In the genomic region with DNA sequence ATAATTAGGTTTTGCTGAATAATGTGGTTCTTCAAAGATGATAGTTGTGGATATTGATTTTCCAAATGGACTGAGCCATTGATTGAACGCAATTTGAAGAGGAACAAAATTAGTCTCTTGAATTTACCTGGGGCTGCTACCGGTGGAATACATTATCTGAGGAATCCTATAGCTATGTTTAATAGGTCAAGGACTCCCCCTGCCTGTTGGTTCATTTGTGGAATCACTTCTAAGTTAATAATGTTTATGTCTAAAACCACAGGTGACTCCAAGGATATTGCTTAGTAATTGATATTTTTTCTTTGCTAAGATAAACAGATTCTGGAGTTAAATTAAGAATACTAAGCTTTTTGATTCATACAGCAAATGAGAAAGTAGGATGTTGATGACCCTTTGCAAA, we compare ENCODE assay signal across 14 cellular contexts.
DNase-seq lines count a peak whose midpoint lies in the region; ATAC-seq and TF ChIP-seq lines count a peak whose summit lies in the region.
"Had no signal": no experiment of that assay in that cellular context is flagged by ENCODE, and none has a peak within 500 bp of the region (broad histone marks: within the 10 kb centered on the region; RNA-seq: fewer than 3 reads in every experiment).

No MANE protein-coding gene starts in this region.

- H3K27me3 ChIP-seq in GM23338 (ENCODE audit: insufficient read depth) (no peaks in the 10 kb centered on the region), neural cell (ENCODE audit: insufficient read depth, low read depth, low read length) (no peaks in the 10 kb centered on the region)
- H3K27me3 ChIP-seq: upper lobe of left lung had no signal

- H3K4me2 ChIP-seq in GM23338 (no peak overlapping the region), neural cell (ENCODE audit: low read length) (no peak overlapping the region)

- TF ChIP-seq POLR2A in lower leg skin (IDR thresholded peaks at IDR 0.05) = no peak

- H3K27ac ChIP-seq in GM23338 (ENCODE audit: low read depth) (no peak overlapping the region), neural cell (ENCODE audit: low read length) (no peak overlapping the region)
- H3K27ac ChIP-seq: psoas muscle, SK-N-MC, upper lobe of left lung had no signal

- intact Hi-C loops in lower leg skin (cut with DNase I; ENCODE audit: low total_unique reads) = no loop called here

- H3K36me3 Mint-ChIP-seq in GM23338 (ENCODE audit: low read depth) = peaks cover 23% of the 10 kb centered on the region

- ATAC-seq in GM23338 (no peak; the same call in 2 of the 3 replicates), HG03045 (IDR thresholded peaks at IDR 0.05; ENCODE audit: unreplicated experiment) (no peak)
- ATAC-seq: psoas muscle had no signal

- H3K9me3 Mint-ChIP-seq in GM23338 = peaks cover 24% of the 10 kb centered on the region

- H3F3A ChIP-seq in GM23338 (replicated peaks; ENCODE audit: low read depth) (no peaks in the 10 kb centered on the region), neural cell (ENCODE audit: insufficient read depth, low read length, poor library complexity, severe bottlenecking) (no peaks in the 10 kb centered on the region)

- H3K79me2 ChIP-seq in GM23338 (replicated peaks; ENCODE audit: insufficient read depth) = no peaks in the 10 kb centered on the region
- H3K79me2 ChIP-seq in neural cell (replicated peaks; ENCODE audit: insufficient read depth, low read length) = no peaks in the 10 kb centered on the region

- H3K4me1 Mint-ChIP-seq in GM23338 = no peaks in the 10 kb centered on the region

- TF ChIP-seq EP300 in neural cell (conservative IDR thresholded peaks at IDR 0.05; ENCODE audit: poor library complexity, severe bottlenecking) = no peak

- DNase-seq in GM23338 (ENCODE audit: low spot score) (peak; percentile 68), NCI-H1105 treated with DMSO at 0.1 percent for 48 hours (lab: John Stamatoyannopoulos, UW) (peak; percentile 90), astrocyte of the hippocampus (ENCODE audit: low read depth, low spot score) (peak; percentile 6), NCI-H524 treated with DMSO at 0.1 percent for 48 hours (lab: John Stamatoyannopoulos, UW) (no peak), lower leg skin (ENCODE audit: low spot score in 2 of 2) (no peak)
- DNase-seq in activated CD4-positive, CD25-positive, alpha-beta regulatory T cell (lab: John Stamatoyannopoulos, UW) = no peak
- DNase-seq: activated naive CD4-positive, alpha-beta T cell; NCI-H187 treated with DMSO at 0.1 percent for 48 hours; psoas muscle; upper lobe of left lung had no signal

- peaks cover 2% of the 10 kb centered on the region for H3K27me3 Mint-ChIP-seq in GM23338 (ENCODE audit: insufficient read depth, low read depth, poor library complexity)

- TF ChIP-seq RAD21 in neural cell (conservative IDR thresholded peaks at IDR 0.05) = peak; percentile 63

- H3K4me1 ChIP-seq in GM23338 (ENCODE audit: insufficient read depth) = no peaks in the 10 kb centered on the region
- H3K4me1 ChIP-seq: HAP-1, psoas muscle, upper lobe of left lung had no signal

- H3K4me3 ChIP-seq in GM23338 (no peak overlapping the region), neural cell (ENCODE audit: low read length) (no peak overlapping the region), lower leg skin (ENCODE audit: low read depth, poor library complexity, severe bottlenecking) (no peak overlapping the region)
- H3K4me3 ChIP-seq: HAP-1, psoas muscle, SK-N-MC, upper lobe of left lung had no signal

- WGBS in lower leg skin, 2 donors = 3 to 11% methylated on average over 2 of the region's 2 CpGs

- H3K27ac Mint-ChIP-seq in GM23338 = no peak overlapping the region; the same call in 1 of the 2 replicates

- H3K36me3 ChIP-seq in GM23338 (ENCODE audit: insufficient read depth) = peaks cover 2% of the 10 kb centered on the region; the same call in 1 of the 2 replicates
- H3K36me3 ChIP-seq in neural cell (ENCODE audit: insufficient read depth, low read length) = no peaks in the 10 kb centered on the region
- H3K36me3 ChIP-seq: HAP-1, upper lobe of left lung had no signal

- H3K9me2 ChIP-seq in GM23338 (ENCODE audit: insufficient read depth) (0 out of 2 replicates have a peak, but pooled peaks cover 3% of the 10 kb centered on the region), neural cell (ENCODE audit: insufficient read depth, low read length) (no peaks in the 10 kb centered on the region)

- H4K20me1 ChIP-seq in GM23338 (replicated peaks; ENCODE audit: insufficient read depth) (no peaks in the 10 kb centered on the region), neural cell (ENCODE audit: insufficient read depth) (no peaks in the 10 kb centered on the region)

- TF ChIP-seq CTCF in GM23338 (conservative IDR thresholded peaks at IDR 0.05; ENCODE audit: low read depth in 2 of 2) (peak; percentile 59 to 62), neural cell (IDR thresholded peaks at IDR 0.05; ENCODE audit: poor library complexity, severe bottlenecking) (peak; percentile 52), lower leg skin (IDR thresholded peaks at IDR 0.05) (no peak)

- H2AFZ ChIP-seq in GM23338 (no peak overlapping the region), neural cell (ENCODE audit: low read depth, low read length) (no peak overlapping the region)

- no peak overlapping the region for H3K9ac ChIP-seq in neural cell (ENCODE audit: low read length)

- no peak overlapping the region for H3K4me3 Mint-ChIP-seq in GM23338

- H3K9me3 ChIP-seq in neural cell (ENCODE audit: low read length) = no peaks in the 10 kb centered on the region
- H3K9me3 ChIP-seq: HAP-1, upper lobe of left lung had no signal

TF ChIP-seq in GM23338, 12 proteins besides CTCF, POLR2A, EP300 and RAD21 (continues in another document):
- TF ChIP-seq, protein P1, sequence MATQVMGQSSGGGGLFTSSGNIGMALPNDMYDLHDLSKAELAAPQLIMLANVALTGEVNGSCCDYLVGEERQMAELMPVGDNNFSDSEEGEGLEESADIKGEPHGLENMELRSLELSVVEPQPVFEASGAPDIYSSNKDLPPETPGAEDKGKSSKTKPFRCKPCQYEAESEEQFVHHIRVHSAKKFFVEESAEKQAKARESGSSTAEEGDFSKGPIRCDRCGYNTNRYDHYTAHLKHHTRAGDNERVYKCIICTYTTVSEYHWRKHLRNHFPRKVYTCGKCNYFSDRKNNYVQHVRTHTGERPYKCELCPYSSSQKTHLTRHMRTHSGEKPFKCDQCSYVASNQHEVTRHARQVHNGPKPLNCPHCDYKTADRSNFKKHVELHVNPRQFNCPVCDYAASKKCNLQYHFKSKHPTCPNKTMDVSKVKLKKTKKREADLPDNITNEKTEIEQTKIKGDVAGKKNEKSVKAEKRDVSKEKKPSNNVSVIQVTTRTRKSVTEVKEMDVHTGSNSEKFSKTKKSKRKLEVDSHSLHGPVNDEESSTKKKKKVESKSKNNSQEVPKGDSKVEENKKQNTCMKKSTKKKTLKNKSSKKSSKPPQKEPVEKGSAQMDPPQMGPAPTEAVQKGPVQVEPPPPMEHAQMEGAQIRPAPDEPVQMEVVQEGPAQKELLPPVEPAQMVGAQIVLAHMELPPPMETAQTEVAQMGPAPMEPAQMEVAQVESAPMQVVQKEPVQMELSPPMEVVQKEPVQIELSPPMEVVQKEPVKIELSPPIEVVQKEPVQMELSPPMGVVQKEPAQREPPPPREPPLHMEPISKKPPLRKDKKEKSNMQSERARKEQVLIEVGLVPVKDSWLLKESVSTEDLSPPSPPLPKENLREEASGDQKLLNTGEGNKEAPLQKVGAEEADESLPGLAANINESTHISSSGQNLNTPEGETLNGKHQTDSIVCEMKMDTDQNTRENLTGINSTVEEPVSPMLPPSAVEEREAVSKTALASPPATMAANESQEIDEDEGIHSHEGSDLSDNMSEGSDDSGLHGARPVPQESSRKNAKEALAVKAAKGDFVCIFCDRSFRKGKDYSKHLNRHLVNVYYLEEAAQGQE (IDR thresholded peaks at IDR 0.05; ENCODE audit: unreplicated experiment) = no peak
- TF ChIP-seq POLR2AphosphoS5 (IDR thresholded peaks at IDR 0.05; ENCODE audit: low read depth) = no peak
- no peak for TF ChIP-seq EZH2phosphoT487 (IDR thresholded peaks at IDR 0.05; ENCODE audit: unreplicated experiment)
- no peak for TF ChIP-seq CREB1 (CRISPR knock-in tag; IDR thresholded peaks at IDR 0.05; ENCODE audit: low read depth)
- no peak for TF ChIP-seq STAT1 (IDR thresholded peaks at IDR 0.05; ENCODE audit: unreplicated experiment)

TF ChIP-seq in neural cell, 6 proteins besides CTCF, POLR2A, EP300 and RAD21:
- TF ChIP-seq MXI1 (conservative IDR thresholded peaks at IDR 0.05; ENCODE audit: poor library complexity, severe bottlenecking) (no peak), EZH2 (IDR thresholded peaks at IDR 0.05; ENCODE audit: borderline replicate concordance, insufficient read depth, low read length, poor library complexity, severe bottlenecking) (no peak), TAF1 (IDR thresholded peaks at IDR 0.05; ENCODE audit: low read depth) (no peak), SMC3 (conservative IDR thresholded peaks at IDR 0.05; ENCODE audit: poor library complexity) (peak; percentile 67), POLR2AphosphoS5 (IDR thresholded peaks at IDR 0.05) (no peak)
- TF ChIP-seq, protein P1 (IDR thresholded peaks at IDR 0.05; ENCODE audit: borderline replicate concordance) = no peak

Comparison
In these comparisons a context has a peak if more than half of its experiments do, and no peak if none do; other contexts are left out.
1. DNase-seq: peak in GM23338 (single experiment), NCI-H1105 treated with DMSO at 0.1 percent for 48 hours (single experiment) and astrocyte of the hippocampus (single experiment); none in NCI-H524 treated with DMSO at 0.1 percent for 48 hours (single experiment), lower leg skin (0 of 2) and activated CD4-positive, CD25-positive, alpha-beta regulatory T cell (0 of 4).
2. CTCF ChIP-seq: peak in GM23338 (2 of 2) and neural cell (single experiment); none in lower leg skin (0 of 3).